21 cellular contexts compared by ENCODE assay signal in the genomic region with DNA sequence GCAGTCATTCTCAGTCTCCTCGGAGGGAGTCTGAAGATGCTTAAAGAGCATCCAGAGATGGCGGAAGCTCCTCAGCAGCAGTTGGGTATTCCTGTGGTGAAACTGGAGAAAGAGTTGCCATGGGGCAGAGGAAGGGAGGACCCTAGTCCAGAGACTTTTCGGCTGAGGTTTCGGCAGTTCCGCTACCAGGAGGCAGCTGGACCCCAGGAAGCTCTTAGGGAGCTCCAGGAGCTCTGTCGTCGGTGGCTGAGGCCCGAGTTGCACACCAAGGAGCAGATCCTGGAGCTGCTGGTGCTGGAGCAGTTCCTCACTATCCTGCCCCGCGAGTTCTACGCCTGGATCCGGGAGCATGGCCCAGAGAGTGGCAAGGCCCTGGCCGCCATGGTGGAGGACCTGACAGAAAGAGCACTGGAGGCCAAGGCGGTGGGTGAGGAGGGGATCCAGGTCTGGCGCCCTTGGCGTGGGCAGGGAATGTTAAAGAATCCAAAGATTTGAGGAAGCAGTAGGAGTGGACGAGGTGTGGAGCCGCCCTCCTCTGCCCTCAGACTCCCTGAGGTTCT. TPM values are rescaled to one million over a fixed set of nuclear protein-coding genes. Genes with fewer than 3 reads are reported as not detected.
DNase-seq lines count a peak whose midpoint lies in the region; ATAC-seq and TF ChIP-seq lines count a peak whose summit lies in the region.
"Had no signal": no experiment of that assay in that cellular context is flagged by ENCODE, and none has a peak within 500 bp of the region (broad histone marks: within the 10 kb centered on the region; RNA-seq: fewer than 3 reads in every experiment).

No MANE protein-coding gene starts in this region.

- 89% methylated on average over 14 of the region's 18 CpGs for WGBS in mammary epithelial cell (ENCODE audit: low coverage, missing lambda C conversion rate)

- H3K4me1 Mint-ChIP-seq in activated T-cell treated with anti-CD3 and anti-CD28 coated beads, Interleukin-2, amount 50 U/mL, for 72 hours (ENCODE audit: low read depth) = peaks cover 83% of the 10 kb centered on the region
- H3K4me1 Mint-ChIP-seq in activated T-cell treated with anti-CD3 and anti-CD28 coated beads, Interleukin-2, amount 50 U/mL, for 4 hours (ENCODE audit: low read depth) = peaks cover 69% of the 10 kb centered on the region
- peaks cover 15% of the 10 kb centered on the region for H3K4me1 Mint-ChIP-seq in neural progenitor cell

- ATAC-seq in activated T-cell treated with anti-CD3 and anti-CD28 coated beads, Interleukin-2, amount 50 U/mL, for 72 hours (replicated peaks in 1 of 2) = no peak
- no peak for ATAC-seq in activated T-cell treated with anti-CD3 and anti-CD28 coated beads, Interleukin-2, amount 50 U/mL, for 4 hours
- ATAC-seq in GM19452 (IDR thresholded peaks at IDR 0.05; ENCODE audit: unreplicated experiment) (no peak), HG03159 (IDR thresholded peaks at IDR 0.05; ENCODE audit: unreplicated experiment) (no peak)
- ATAC-seq: left lung had no signal

- dilution Hi-C loops in mammary epithelial cell (cut with HindIII; ENCODE audit: low sequenced_read_pairs) = loop anchor here (5.0 kb wide), 2 partner anchors 42 to 87 kb away; no protein-coding TSS in a partner anchor

- H4K20me1 ChIP-seq in Loucy (ENCODE audit: insufficient read depth, low read length, poor library complexity, severe bottlenecking) (peaks cover 12% of the 10 kb centered on the region), mammary epithelial cell (ENCODE audit: insufficient read depth, low read length) (no peaks in the 10 kb centered on the region), neural progenitor cell (ENCODE audit: low read depth) (no peaks in the 10 kb centered on the region)

- TF ChIP-seq CTCF in Loucy (conservative IDR thresholded peaks at IDR 0.05; ENCODE audit: low read length) (no peak), mammary epithelial cell (conservative IDR thresholded peaks at IDR 0.05 in 1 of 2, IDR thresholded peaks at IDR 0.05 in 1 of 2; ENCODE audit: extremely low read depth in 1 of 2, insufficient read depth in 1 of 2, low read depth in 1 of 2, low read length in 2 of 2) (no peak), neural progenitor cell (IDR thresholded peaks at IDR 0.05) (no peak)

- H3K36me3 ChIP-seq in Loucy (ENCODE audit: insufficient read depth, low read length) = peaks cover 34% of the 10 kb centered on the region; the same call in 1 of the 2 replicates
- H3K36me3 ChIP-seq in mammary epithelial cell (ENCODE audit: insufficient read depth, low read length) = peaks cover 21% of the 10 kb centered on the region
- no peaks in the 10 kb centered on the region for H3K36me3 ChIP-seq in neural progenitor cell

- no peaks in the 10 kb centered on the region for H3K27me3 Mint-ChIP-seq in activated T-cell treated with anti-CD3 and anti-CD28 coated beads, Interleukin-2, amount 50 U/mL, for 72 hours (ENCODE audit: low read depth)
- H3K27me3 Mint-ChIP-seq in activated T-cell treated with anti-CD3 and anti-CD28 coated beads, Interleukin-2, amount 50 U/mL, for 4 hours (ENCODE audit: low read depth) = no peaks in the 10 kb centered on the region
- peaks cover 7% of the 10 kb centered on the region for H3K27me3 Mint-ChIP-seq in neural progenitor cell (ENCODE audit: insufficient read depth, low read depth)

- DNase-seq in activated T-cell treated with anti-CD3 and anti-CD28 coated beads, Interleukin-2, amount 50 U/mL, for 72 hours = no peak
- DNase-seq in activated T-cell treated with anti-CD3 and anti-CD28 coated beads, Interleukin-2, amount 50 U/mL, for 4 hours = no peak
- DNase-seq in mammary epithelial cell = no peak
- no peak for DNase-seq in neural progenitor cell (ENCODE audit: low spot score)
- DNase-seq in NCI-H2196 (lab: John Stamatoyannopoulos, UW; ENCODE audit: unreplicated experiment) = no peak
- DNase-seq: activated CD4-positive, alpha-beta T cell treated with anti-CD3 and anti-CD28 coated beads, Interleukin-2, amount 50 U/mL, for 48 hours; amygdala; central memory CD4-positive, alpha-beta T cell; DMS79; left lung; MV-4-11; NCI-H2029; NCI-H446 treated with DMSO at 0.1 percent for 48 hours; occipital lobe; retina; testis had no signal

- H3K79me2 ChIP-seq in Loucy (ENCODE audit: insufficient read depth, low read length) (peaks cover 59% of the 10 kb centered on the region), mammary epithelial cell (ENCODE audit: insufficient read depth, low read length) (peaks cover 52% of the 10 kb centered on the region), neural progenitor cell (ENCODE audit: low read depth) (peaks cover 16% of the 10 kb centered on the region)

- no peaks in the 10 kb centered on the region for H3K9me2 ChIP-seq in Loucy (replicated peaks; ENCODE audit: low read depth, low read length)

- H3K27ac ChIP-seq in mammary epithelial cell (ENCODE audit: insufficient read depth, low read depth, low read length) (peak overlapping the region; percentile 75), neural progenitor cell (no peak overlapping the region)
- H3K27ac ChIP-seq: HL-60, left lung, testis had no signal

- H2AFZ ChIP-seq in Loucy (ENCODE audit: low read length) (no peak overlapping the region), mammary epithelial cell (ENCODE audit: low read depth, low read length) (no peak overlapping the region), neural progenitor cell (replicated peaks) (no peak overlapping the region)

- H3K9me3 ChIP-seq in Loucy (ENCODE audit: insufficient read depth, low read depth, low read length) = no peaks in the 10 kb centered on the region
- no peaks in the 10 kb centered on the region for H3K9me3 ChIP-seq in mammary epithelial cell (replicated peaks; ENCODE audit: insufficient read depth, low read length)
- no peaks in the 10 kb centered on the region for H3K9me3 ChIP-seq in neural progenitor cell (ENCODE audit: low read depth)
- H3K9me3 ChIP-seq: left lung, testis had no signal

- H3K4me2 ChIP-seq in Loucy (ENCODE audit: low read depth, low read length, poor library complexity, severe bottlenecking) (peak overlapping the region; percentile 100), mammary epithelial cell (ENCODE audit: insufficient read depth, low read depth, low read length) (peak overlapping the region; percentile 88), neural progenitor cell (no peak overlapping the region)

- peak overlapping the region; percentile 93 for H3K9ac ChIP-seq in Loucy (ENCODE audit: low read depth, low read length, poor library complexity, severe bottlenecking)
- peak overlapping the region; percentile 11 for H3K9ac ChIP-seq in mammary epithelial cell (ENCODE audit: insufficient read depth, low read length)
- no peak overlapping the region for H3K9ac ChIP-seq in neural progenitor cell

- H3K4me3 Mint-ChIP-seq in activated T-cell treated with anti-CD3 and anti-CD28 coated beads, Interleukin-2, amount 50 U/mL, for 72 hours = peak overlapping the region in 1 of 2 donors; percentile 97
- no peak overlapping the region for H3K4me3 Mint-ChIP-seq in activated T-cell treated with anti-CD3 and anti-CD28 coated beads, Interleukin-2, amount 50 U/mL, for 4 hours
- H3K4me3 Mint-ChIP-seq in neural progenitor cell = no peak overlapping the region
- H3K4me3 Mint-ChIP-seq: CD14-positive monocyte had no signal

- intact Hi-C loops in mammary epithelial cell (cut with micrococcal nuclease) = loop anchor here (5.0 kb wide), 2 partner anchors 117 to 218 kb away; a partner anchor contains a TSS

- no peaks in the 10 kb centered on the region for H3K27me3 ChIP-seq in Loucy (ENCODE audit: insufficient read depth, low read length, poor library complexity, severe bottlenecking)
- H3K27me3 ChIP-seq in mammary epithelial cell (ENCODE audit: insufficient read depth, low read length) = no peaks in the 10 kb centered on the region
- H3K27me3 ChIP-seq in neural progenitor cell = no peaks in the 10 kb centered on the region
- H3K27me3 ChIP-seq: left lung, testis had no signal

- in situ Hi-C loops in mammary epithelial cell (cut with MboI; ENCODE audit: low sequenced_read_pairs in 2 of 2) = loop anchor here in 1 of 2 donors (5.0 to 10.0 kb wide), 2 partner anchors 57 to 115 kb away; a partner anchor contains a TSS

- H3F3A ChIP-seq in Loucy (ENCODE audit: low read depth) (peaks cover 4% of the 10 kb centered on the region; the same call in 1 of the 2 replicates), neural progenitor cell (ENCODE audit: low read depth) (no peaks in the 10 kb centered on the region)

- H3K4me3 ChIP-seq in Loucy (ENCODE audit: low read length, poor library complexity, severe bottlenecking) = peak overlapping the region; percentile 98
- no peak overlapping the region for H3K4me3 ChIP-seq in mammary epithelial cell (replicated peaks in 1 of 3; ENCODE audit: insufficient read depth in 1 of 3, low read depth in 2 of 3, low read length in 3 of 3)
- H3K4me3 ChIP-seq in neural progenitor cell = no peak overlapping the region
- H3K4me3 ChIP-seq: left lung, testis had no signal

- H3K36me3 Mint-ChIP-seq in activated T-cell treated with anti-CD3 and anti-CD28 coated beads, Interleukin-2, amount 50 U/mL, for 72 hours (ENCODE audit: insufficient read depth in 2 of 2) = peaks cover 15 to 42% of the 10 kb centered on the region in 2 donors
- peaks cover 31% of the 10 kb centered on the region for H3K36me3 Mint-ChIP-seq in activated T-cell treated with anti-CD3 and anti-CD28 coated beads, Interleukin-2, amount 50 U/mL, for 4 hours (ENCODE audit: insufficient read depth)
- peaks cover 22% of the 10 kb centered on the region for H3K36me3 Mint-ChIP-seq in neural progenitor cell

- CTCF ChIA-PET in mammary epithelial cell (lab: Charles Lee; ENCODE audit: low non-redundant PET) = no interaction called here

- H3K4me1 ChIP-seq in Loucy (ENCODE audit: insufficient read depth, low read length, poor library complexity, severe bottlenecking) (peaks cover 69% of the 10 kb centered on the region), mammary epithelial cell (ENCODE audit: insufficient read depth, low read length) (peaks cover 47% of the 10 kb centered on the region), neural progenitor cell (peaks cover 6% of the 10 kb centered on the region)

- no peaks in the 10 kb centered on the region for H3K9me3 Mint-ChIP-seq in activated T-cell treated with anti-CD3 and anti-CD28 coated beads, Interleukin-2, amount 50 U/mL, for 72 hours
- no peaks in the 10 kb centered on the region for H3K9me3 Mint-ChIP-seq in activated T-cell treated with anti-CD3 and anti-CD28 coated beads, Interleukin-2, amount 50 U/mL, for 4 hours
- no peaks in the 10 kb centered on the region for H3K9me3 Mint-ChIP-seq in neural progenitor cell

- H3K27ac Mint-ChIP-seq in activated T-cell treated with anti-CD3 and anti-CD28 coated beads, Interleukin-2, amount 50 U/mL, for 72 hours = peak overlapping the region; percentile 74
- H3K27ac Mint-ChIP-seq in neural progenitor cell = peak overlapping the region; percentile 50

- BruUV-seq in mammary epithelial cell (replicated peaks; lab: Mats Ljungman, UMichigan) = no TSS peak

RNA-seq across cellular contexts. Expression of a gene that starts 2.9 kb away (rescaled TPM):
- total RNA-seq in activated T-cell treated with anti-CD3 and anti-CD28 coated beads, Interleukin-2, amount 50 U/mL, for 72 hours = 10 to 100 TPM; 32.4 to 35.6 TPM
- 10 to 100 TPM; 32.9 to 34.4 (median 34.1) TPM for total RNA-seq in activated T-cell treated with anti-CD3 and anti-CD28 coated beads, Interleukin-2, amount 50 U/mL, for 4 hours
- total RNA-seq in mammary epithelial cell (10 to 100 TPM; 18.8 to 24.2 TPM), neural progenitor cell (ENCODE audit: low replicate concordance) (8.7 and 13.3 TPM in 2 replicates)
- 8.9 TPM for polyA plus RNA-seq in mammary epithelial cell
- polyA minus RNA-seq in mammary epithelial cell = 39.9 TPM

RNA-seq across cellular contexts. Expression of a gene that starts 21.6 kb away (rescaled TPM):
- total RNA-seq in activated T-cell treated with anti-CD3 and anti-CD28 coated beads, Interleukin-2, amount 50 U/mL, for 72 hours = 1 to 10 TPM; 2.5 to 4.3 TPM
- under 1 TPM in 2 of 3 donors, not detected in 1; 0.38 to 0.71 TPM for total RNA-seq in activated T-cell treated with anti-CD3 and anti-CD28 coated beads, Interleukin-2, amount 50 U/mL, for 4 hours
- total RNA-seq in mammary epithelial cell (not detected), neural progenitor cell (ENCODE audit: low replicate concordance) (0.53 TPM in 1 of 2 replicates, not detected in the other)
- not detected for polyA plus RNA-seq in mammary epithelial cell
- not detected for polyA minus RNA-seq in mammary epithelial cell
- total RNA-seq: occipital lobe had no signal
